ENCODE assay signal across 26 cellular contexts in the genomic region with DNA sequence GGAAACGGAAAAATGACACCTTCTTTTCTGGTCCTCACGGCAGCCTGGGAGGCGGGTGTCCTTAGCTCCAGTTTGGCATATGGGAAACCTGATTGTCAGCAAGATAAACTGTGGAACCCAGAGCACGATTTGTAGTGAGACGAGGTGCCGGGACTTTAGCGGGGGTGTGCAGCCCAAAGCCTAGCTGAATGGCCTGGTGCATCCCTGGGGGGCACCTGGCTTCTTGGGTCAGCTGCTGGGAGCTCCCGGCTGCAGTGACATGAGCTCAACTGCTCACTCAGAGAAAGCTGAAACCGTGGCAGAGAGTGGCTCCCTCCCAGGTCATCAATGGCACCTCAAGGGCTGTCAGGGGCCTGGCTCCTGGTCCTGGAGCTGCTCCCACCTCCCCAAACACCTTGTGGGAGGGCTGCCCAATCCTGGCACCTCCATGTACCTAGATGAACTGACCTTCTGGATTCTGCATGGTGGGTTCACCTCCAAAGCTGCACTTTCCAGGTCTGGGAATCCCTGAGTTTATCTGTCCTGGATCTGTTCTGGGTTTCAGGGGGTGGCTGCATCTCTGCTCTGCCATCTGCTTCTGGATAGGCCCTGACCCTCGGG.
"Had no signal": no experiment of that assay in that cellular context is flagged by ENCODE, and none has a peak within 500 bp of the region (broad histone marks: within the 10 kb centered on the region; RNA-seq: fewer than 3 reads in every experiment).

No MANE protein-coding gene starts in this region.

- H3K4me1 Mint-ChIP-seq: activated naive CD4-positive, alpha-beta T cell treated with anti-CD3 and anti-CD28 coated beads, Interleukin-2, amount 50 U/mL, for 24 hours; brain; WTC11 had no signal

- H3K4me3 Mint-ChIP-seq: activated CD8-positive, alpha-beta T cell treated with anti-CD3 and anti-CD28 coated beads, Interleukin-2, amount 10 ng/mL, durations not matched to agents 7 days and 5 days; activated naive CD4-positive, alpha-beta T cell treated with anti-CD3 and anti-CD28 coated beads, Interleukin-2, amount 50 U/mL, for 24 hours; activated T-cell treated with anti-CD3 and anti-CD28 coated beads, Interleukin-2, amount 50 U/mL, for 4 hours; brain; T-helper 1 cell treated with Interleukin-12 subunit alpha and Interleukin-12 subunit beta and Interleukin-4 antibody, amounts not matched to agents 30 μg/mL and 1 μg/mL, for 36 hours; WTC11 had no signal

- DNase-seq: activated CD4-positive, alpha-beta T cell treated with anti-CD3 and anti-CD28 coated beads for 48 hours; activated CD4-positive, alpha-beta T cell treated with anti-CD3 and anti-CD28 coated beads, Interleukin-2, amount 50 U/mL, for 4 hours; activated CD4-positive, CD25-positive, alpha-beta regulatory T cell treated with anti-CD3 and anti-CD28 coated beads, Interleukin-2, amount 50 U/mL, for 72 hours; activated CD8-positive, alpha-beta memory T cell treated with anti-CD3 and anti-CD28 coated beads, Interleukin-2, amount 50 U/mL, for 48 hours; activated CD8-positive, alpha-beta T cell treated with anti-CD3 and anti-CD28 coated beads, Interleukin-2, amount 10 ng/mL, durations not matched to agents 7 days and 5 days; activated gamma-delta T cell treated with Interleukin-2 at 50 U/mL for 16 hours; activated T-cell treated with anti-CD3 and anti-CD28 coated beads, Interleukin-2, amount 50 U/mL, for 4 hours; amygdala; cerebellar nuclear complex; MG63; MV-4-11; NCI-H1092 treated with DMSO at 0.1 percent for 48 hours; NCI-H1436; NCI-H1694 treated with DMSO at 0.1 percent for 48 hours; NCI-H2081; NCI-H510A treated with DMSO at 0.1 percent for 48 hours; SHP77 had no signal

- H3K27ac ChIP-seq: cardiac muscle cell, Peyer's patch, RWPE1, SJSA1 had no signal

- H3K9me3 Mint-ChIP-seq: activated naive CD4-positive, alpha-beta T cell treated with anti-CD3 and anti-CD28 coated beads, Interleukin-2, amount 50 U/mL, for 24 hours; activated T-cell treated with anti-CD3 and anti-CD28 coated beads, Interleukin-2, amount 50 U/mL, for 4 hours; T-helper 1 cell treated with Interleukin-12 subunit alpha and Interleukin-12 subunit beta and Interleukin-4 antibody, amounts not matched to agents 30 μg/mL and 1 μg/mL, for 36 hours had no signal

- H3K36me3 Mint-ChIP-seq: activated naive CD4-positive, alpha-beta T cell treated with anti-CD3 and anti-CD28 coated beads, Interleukin-2, amount 50 U/mL, for 24 hours; brain had no signal

- H3K27ac Mint-ChIP-seq: activated CD8-positive, alpha-beta T cell treated with anti-CD3 and anti-CD28 coated beads, Interleukin-2, amount 10 ng/mL, durations not matched to agents 7 days and 5 days; activated naive CD4-positive, alpha-beta T cell treated with anti-CD3 and anti-CD28 coated beads, Interleukin-2, amount 50 U/mL, for 24 hours; T-helper 1 cell treated with Interleukin-12 subunit alpha and Interleukin-12 subunit beta and Interleukin-4 antibody, amounts not matched to agents 30 μg/mL and 1 μg/mL, for 36 hours; WTC11 had no signal

- H3K9me3 ChIP-seq: MG63, Peyer's patch had no signal

- H3K27me3 ChIP-seq: cardiac muscle cell, MG63, Peyer's patch, SJSA1 had no signal

- H3K4me3 ChIP-seq: cardiac muscle cell, MG63, Peyer's patch, SJSA1 had no signal

- ATAC-seq: activated CD8-positive, alpha-beta T cell treated with anti-CD3 and anti-CD28 coated beads, Interleukin-2, amount 10 ng/mL, durations not matched to agents 7 days and 5 days; activated T-cell treated with anti-CD3 and anti-CD28 coated beads, Interleukin-2, amount 50 U/mL, for 4 hours; SK-N-SH treated with all-trans-retinoic acid at 6 μM for 48 hours; WTC11 had no signal

- H3K4me1 ChIP-seq: Peyer's patch, SJSA1 had no signal

- H3K36me3 ChIP-seq: cardiac muscle cell, MG63, Peyer's patch, SJSA1 had no signal
